13 cellular contexts compared by ENCODE assay signal in genomic region chr2:174717273-174717672, GRCh38. TPM values are rescaled to one million over a fixed set of nuclear protein-coding genes. Genes with fewer than 3 reads are reported as not detected.
DNase-seq lines count a peak whose midpoint lies in the region; ATAC-seq and TF ChIP-seq lines count a peak whose summit lies in the region.
"Had no signal": no experiment of that assay in that cellular context is flagged by ENCODE, and none has a peak within 500 bp of the region (broad histone marks: within the 10 kb centered on the region; RNA-seq: fewer than 3 reads in every experiment).

No MANE protein-coding gene starts in this region.

- POLR2A ChIA-PET in activated naive CD8-positive, alpha-beta T cell treated with anti-CD3 and anti-CD28 coated beads, Interleukin-2, amount 10 ng/mL, durations not matched to agents 7 days and 5 days (lab: Charles Lee), result interaction anchor here (1.6 kb wide), 1 partner anchor 20 kb away, joined by 3 read pairs; no protein-coding TSS in a partner anchor

- no peak for TF ChIP-seq CTCF in glutamatergic neuron (IDR thresholded peaks at IDR 0.05; ENCODE audit: partially characterized antibody, unreplicated experiment)

- peak overlapping the region; percentile 79 for H3K4me3 Mint-ChIP-seq in activated naive CD8-positive, alpha-beta T cell treated with anti-CD3 and anti-CD28 coated beads, Interleukin-2, amount 10 ng/mL, durations not matched to agents 7 days and 5 days
- H3K4me3 Mint-ChIP-seq in glutamatergic neuron (ENCODE audit: unreplicated experiment), result no peak overlapping the region

- H3K36me3 Mint-ChIP-seq in activated naive CD8-positive, alpha-beta T cell treated with anti-CD3 and anti-CD28 coated beads, Interleukin-2, amount 10 ng/mL, durations not matched to agents 7 days and 5 days, result no peaks in the 10 kb centered on the region
- peaks cover 11% of the 10 kb centered on the region for H3K36me3 Mint-ChIP-seq in glutamatergic neuron (ENCODE audit: unreplicated experiment)

- H3K9me3 Mint-ChIP-seq in activated naive CD8-positive, alpha-beta T cell treated with anti-CD3 and anti-CD28 coated beads, Interleukin-2, amount 10 ng/mL, durations not matched to agents 7 days and 5 days, result no peaks in the 10 kb centered on the region
- peaks cover 3% of the 10 kb centered on the region for H3K9me3 Mint-ChIP-seq in glutamatergic neuron (ENCODE audit: unreplicated experiment)

- H3K4me1 Mint-ChIP-seq in activated naive CD8-positive, alpha-beta T cell treated with anti-CD3 and anti-CD28 coated beads, Interleukin-2, amount 10 ng/mL, durations not matched to agents 7 days and 5 days, result peaks cover 28% of the 10 kb centered on the region
- no peaks in the 10 kb centered on the region for H3K4me1 Mint-ChIP-seq in glutamatergic neuron (ENCODE audit: low read depth, unreplicated experiment)

- H3K27ac Mint-ChIP-seq in activated naive CD8-positive, alpha-beta T cell treated with anti-CD3 and anti-CD28 coated beads, Interleukin-2, amount 10 ng/mL, durations not matched to agents 7 days and 5 days, result peak overlapping the region; percentile 89
- H3K27ac Mint-ChIP-seq in glutamatergic neuron (ENCODE audit: unreplicated experiment), result no peak overlapping the region

- DNase-seq in SIG-M5 treated with dmso at 0.1 percent for 504 hours (lab: John Stamatoyannopoulos, UW; ENCODE audit: unreplicated experiment) (peak; percentile 8), SIG-M5 (lab: John Stamatoyannopoulos, UW) (no peak), NOMO-1 treated with DMSO at 0.1 percent for 48 hours (lab: John Stamatoyannopoulos, UW; ENCODE audit: unreplicated experiment) (peak; percentile 86), renal cortical epithelial cell (ENCODE audit: low read depth) (peak; percentile 88), hypothalamus (lab: John Stamatoyannopoulos, UW) (no peak), GF-D8 (lab: John Stamatoyannopoulos, UW) (no peak), glutamatergic neuron (no peak)
- peak; percentile 55 for DNase-seq in activated naive CD8-positive, alpha-beta T cell treated with anti-CD3 and anti-CD28 coated beads, Interleukin-2, amount 10 ng/mL, durations not matched to agents 7 days and 5 days
- DNase-seq: activated gamma-delta T cell treated with Interleukin-2 at 50 U/mL for 16 hours, NCI-H2029 treated with DMSO at 0.1 percent for 48 hours, nucleus accumbens, SW 1271 had no signal

- ATAC-seq in activated naive CD8-positive, alpha-beta T cell treated with anti-CD3 and anti-CD28 coated beads, Interleukin-2, amount 10 ng/mL, durations not matched to agents 7 days and 5 days (ENCODE audit: low read depth), result peak; percentile 66

- H3K27me3 Mint-ChIP-seq in activated naive CD8-positive, alpha-beta T cell treated with anti-CD3 and anti-CD28 coated beads, Interleukin-2, amount 10 ng/mL, durations not matched to agents 7 days and 5 days, result peaks cover 4% of the 10 kb centered on the region
- H3K27me3 Mint-ChIP-seq in glutamatergic neuron (ENCODE audit: unreplicated experiment), result peaks cover 2% of the 10 kb centered on the region

RNA-seq across cellular contexts. Expression of gene CHRNA1, which starts 47.0 kb away (rescaled TPM):
- not detected for total RNA-seq in activated naive CD8-positive, alpha-beta T cell treated with anti-CD3 and anti-CD28 coated beads, Interleukin-2, amount 10 ng/mL, durations not matched to agents 7 days and 5 days
- 0.05 and 0.17 TPM in 2 replicates for total RNA-seq in renal cortical epithelial cell
- total RNA-seq in glutamatergic neuron (ENCODE audit: unreplicated experiment), result 161 TPM
- total RNA-seq: A673 had no signal

Comparison
In these comparisons a context has a peak if more than half of its experiments do, and no peak if none do; other contexts are left out.
1. DNase-seq: peak in SIG-M5 treated with dmso at 0.1 percent for 504 hours (single experiment), NOMO-1 treated with DMSO at 0.1 percent for 48 hours (single experiment), activated naive CD8-positive, alpha-beta T cell treated with anti-CD3 and anti-CD28 coated beads, Interleukin-2, amount 10 ng/mL, durations not matched to agents 7 days and 5 days (single experiment) and renal cortical epithelial cell (single experiment); none in SIG-M5 (single experiment), hypothalamus (0 of 51), GF-D8 (single experiment) and glutamatergic neuron (single experiment).
2. RNA of gene CHRNA1, which starts 47.0 kb away (total RNA-seq): 161 TPM in glutamatergic neuron (single experiment); 0.05 to 0.17 TPM in renal cortical epithelial cell and not detected in activated naive CD8-positive, alpha-beta T cell treated with anti-CD3 and anti-CD28 coated beads, Interleukin-2, amount 10 ng/mL, durations not matched to agents 7 days and 5 days; every median in the first group is over 100 times any median in the second.